8 cellular contexts compared by ENCODE assay signal in the genomic region with DNA sequence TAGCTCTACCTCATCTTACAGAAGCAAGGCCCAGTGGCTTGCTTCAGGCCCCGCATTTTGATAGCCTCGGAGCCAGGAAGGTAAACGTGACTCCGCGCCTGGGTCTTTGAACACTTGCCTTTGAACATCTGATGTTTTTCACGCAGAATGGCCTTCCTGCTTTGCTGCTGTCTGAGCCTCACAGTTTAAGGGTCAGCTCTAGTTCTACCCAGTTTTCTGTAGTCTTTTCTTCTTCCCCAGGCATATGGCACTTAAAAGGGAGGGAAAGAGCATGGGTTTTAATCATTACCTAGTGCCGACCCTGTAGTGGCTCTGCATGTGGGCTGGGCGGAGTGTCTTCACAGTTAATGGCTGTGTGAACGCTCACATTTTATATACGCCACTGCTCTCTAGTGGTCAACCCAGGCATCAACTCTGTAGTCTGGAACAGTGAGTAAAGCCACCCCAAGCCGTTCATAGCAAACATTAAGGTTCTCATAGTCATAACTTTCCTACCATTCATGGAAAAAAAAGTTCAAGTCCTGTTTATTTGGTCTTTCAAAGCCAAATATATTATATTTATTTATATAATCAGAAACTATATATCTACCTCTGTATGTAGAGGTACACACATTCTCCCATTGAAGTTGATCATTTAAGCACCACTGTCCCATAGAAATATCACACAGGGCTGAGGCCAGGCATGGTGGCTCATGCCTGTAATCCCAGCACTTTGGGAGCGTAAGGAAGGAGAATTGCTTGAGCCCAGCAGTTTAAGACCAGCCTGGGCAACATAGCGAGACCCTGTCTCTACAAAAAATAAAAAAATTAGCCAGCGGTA.
A peak's percentile ranks its signal among the peaks of the same experiment; 100 is the strongest.
DNase-seq lines count a peak whose midpoint lies in the region; ATAC-seq and TF ChIP-seq lines count a peak whose summit lies in the region.

No MANE protein-coding gene starts in this region.

- H3K27me3 ChIP-seq in BJ (ENCODE audit: control insufficient read depth, insufficient read depth, low read length) (0 out of 2 replicates have a peak, but pooled peaks cover 3% of the 10 kb centered on the region), WERI-Rb-1 (ENCODE audit: insufficient read depth, low read depth, severe bottlenecking) (no peaks in the 10 kb centered on the region)

- TF ChIP-seq CTCF in BJ (IDR thresholded peaks at IDR 0.05; ENCODE audit: insufficient read depth, low read depth, low read length) (peak; percentile 78), WERI-Rb-1 (IDR thresholded peaks at IDR 0.05; ENCODE audit: low read depth, low read length) (peak; percentile 61)

- POLR2A ChIA-PET in BJ (lab: Charles Lee), result no interaction called here

- ATAC-seq in GM19043 (IDR thresholded peaks at IDR 0.05; ENCODE audit: low read depth, unreplicated experiment) (peak; percentile 97), HG03196 (IDR thresholded peaks at IDR 0.05; ENCODE audit: unreplicated experiment) (peak; percentile 86), left colon (peak; percentile 99)

- H3K4me3 ChIP-seq in BJ (ENCODE audit: low read depth, low read length) (no peak overlapping the region), WERI-Rb-1 (ENCODE audit: low read depth, low read length) (no peak overlapping the region)

- CTCF ChIA-PET in BJ (lab: Yijun Ruan, JAX), result interaction anchor here (0.6 to 5.3 kb wide), 22 partner anchors 12 to 642 kb away, joined by 3 to 47 read pairs (median 4); no protein-coding TSS in a partner anchor

- H3K9me3 ChIP-seq in WERI-Rb-1 (ENCODE audit: severe bottlenecking), result no peaks in the 10 kb centered on the region

- intact Hi-C loops in left colon (cut with DNase I, micrococcal nuclease), result loop anchor here (5.0 to 10.0 kb wide), 3 partner anchors 289 to 652 kb away; no protein-coding TSS in a partner anchor

- H3K36me3 ChIP-seq in BJ (ENCODE audit: control insufficient read depth, insufficient read depth, low read length), result no peaks in the 10 kb centered on the region
- no peaks in the 10 kb centered on the region for H3K36me3 ChIP-seq in WERI-Rb-1

- H3K27ac ChIP-seq in WERI-Rb-1, result 0 out of 2 replicates have a peak overlapping the region, but pooled peaks have one; percentile 28
- H3K27ac ChIP-seq in caudate nucleus (ENCODE audit: low read depth, low read length), result no peak overlapping the region

- DNase-seq in BJ (ENCODE audit: low read depth) (no peak), NCI-H2227 treated with DMSO at 0.1 percent for 48 hours (lab: John Stamatoyannopoulos, UW) (peak; percentile 98), WERI-Rb-1 (peak; percentile 69), caudate nucleus (lab: John Stamatoyannopoulos, UW) (peak in 47 of 61 donors; percentile 2 to 83 (median 23)), left colon (peak; percentile 51 to 75)
- peak; percentile 66 for DNase-seq in stimulated activated CD4-positive, alpha-beta T cell treated with anti-CD3 and anti-CD28 coated beads, Interleukin-4, amount 100 ng/mL, for 1 hour
